7 cellular contexts compared by ENCODE assay signal in genomic region chr12:6946033-6946919, GRCh38. TPM values are rescaled to one million over a fixed set of nuclear protein-coding genes. Genes with fewer than 3 reads are reported as not detected.
DNase-seq lines count a peak whose midpoint lies in the region; ATAC-seq and TF ChIP-seq lines count a peak whose summit lies in the region.

No MANE protein-coding gene starts in this region.

- peaks cover 78 to 82% (median 82%) of the 10 kb centered on the region in 3 donors for H3K4me1 Mint-ChIP-seq in T-cell
- H3K4me1 Mint-ChIP-seq in naive thymus-derived CD4-positive, alpha-beta T cell: peaks cover 45 to 84% (median 72%) of the 10 kb centered on the region in 7 donors

- H3K4me3 Mint-ChIP-seq in T-cell: peak overlapping the region; percentile 77 to 91 (median 88)
- peak overlapping the region; percentile 88 to 100 (median 96) for H3K4me3 Mint-ChIP-seq in naive thymus-derived CD4-positive, alpha-beta T cell

- peak overlapping the region; percentile 99 for H3K9ac ChIP-seq in Loucy (ENCODE audit: low read depth, low read length, poor library complexity, severe bottlenecking)

- peaks cover 43% of the 10 kb centered on the region for H3K4me1 ChIP-seq in Loucy (ENCODE audit: insufficient read depth, low read length, poor library complexity, severe bottlenecking)
- H3K4me1 ChIP-seq in naive thymus-derived CD4-positive, alpha-beta T cell (ENCODE audit: control insufficient read depth in 2 of 2, insufficient read depth in 2 of 2, low read length in 2 of 2): peaks cover 67 to 71% of the 10 kb centered on the region in 2 donors

- no peak for TF ChIP-seq CTCF in Loucy (conservative IDR thresholded peaks at IDR 0.05; ENCODE audit: low read length)

- CTCF ChIA-PET in T-cell (lab: Charles Lee): interaction anchor here (0.5 to 8.2 kb wide), 9 partner anchors 13 to 412 kb away, joined by 3 to 126 read pairs (median 6); partner anchors contain the start of gene SPSB2 (in 1 of the 2)
- CTCF ChIA-PET in naive thymus-derived CD4-positive, alpha-beta T cell (lab: Charles Lee): interaction anchor here (0.7 to 11.7 kb wide), 12 partner anchors 8 to 164 kb away, joined by 3 to 460 read pairs (median 6); partner anchors contain the start of gene C1RL

- peak overlapping the region; percentile 95 for H3K27ac ChIP-seq in naive thymus-derived CD4-positive, alpha-beta T cell (ENCODE audit: low read depth, low read length)

- intact Hi-C loops in naive thymus-derived CD4-positive, alpha-beta T cell (cut with micrococcal nuclease): no loop called here

- no peak overlapping the region for H2AFZ ChIP-seq in Loucy (ENCODE audit: low read length)

- DNase-seq in T-cell: peak in 20 of 34 experiments; percentile 31 to 64 (median 48)
- DNase-seq in ecto neural progenitor cell (ENCODE audit: low spot score): peak; percentile 87
- DNase-seq in naive thymus-derived CD4-positive, alpha-beta T cell: peak in 7 of 9 donors; percentile 42 to 75 (median 56)
- no peak for DNase-seq in MG63
- no peak for DNase-seq in NCI-H1694 (lab: John Stamatoyannopoulos, UW)

- no peaks in the 10 kb centered on the region for H3K9me3 Mint-ChIP-seq in T-cell
- H3K9me3 Mint-ChIP-seq in naive thymus-derived CD4-positive, alpha-beta T cell: peaks cover 0 to 7% (median 0%) of the 10 kb centered on the region in 11 donors

- peak overlapping the region; percentile 91 for H3K4me2 ChIP-seq in Loucy (ENCODE audit: low read depth, low read length, poor library complexity, severe bottlenecking)

- ATAC-seq in GM19043 (IDR thresholded peaks at IDR 0.05; ENCODE audit: low read depth, unreplicated experiment): peak; percentile 25
- ATAC-seq in T-cell (replicated peaks in 1 of 4): peak; percentile 6 to 14 (median 11)
- ATAC-seq in naive thymus-derived CD4-positive, alpha-beta T cell: peak; percentile 2

- peak overlapping the region; percentile 89 for H3K4me3 ChIP-seq in Loucy (ENCODE audit: low read length, poor library complexity, severe bottlenecking)
- peak overlapping the region; percentile 94 for H3K4me3 ChIP-seq in naive thymus-derived CD4-positive, alpha-beta T cell (ENCODE audit: low read length)
- no peak overlapping the region for H3K4me3 ChIP-seq in MG63

- no peaks in the 10 kb centered on the region for H3K36me3 Mint-ChIP-seq in T-cell
- peaks cover 0 to 8% (median 0%) of the 10 kb centered on the region in 5 donors for H3K36me3 Mint-ChIP-seq in naive thymus-derived CD4-positive, alpha-beta T cell

- peaks cover 39% of the 10 kb centered on the region for H3K79me2 ChIP-seq in Loucy (ENCODE audit: insufficient read depth, low read length)

- no peaks in the 10 kb centered on the region for H3K36me3 ChIP-seq in Loucy (ENCODE audit: insufficient read depth, low read length)
- H3K36me3 ChIP-seq in naive thymus-derived CD4-positive, alpha-beta T cell (ENCODE audit: control insufficient read depth in 2 of 3, insufficient read depth in 3 of 3, low read length in 3 of 3): peaks cover 0 to 5% (median 0%) of the 10 kb centered on the region in 3 experiments
- H3K36me3 ChIP-seq in MG63: peaks cover 10% of the 10 kb centered on the region

- H3K9me3 ChIP-seq in Loucy (ENCODE audit: insufficient read depth, low read depth, low read length) (no peaks in the 10 kb centered on the region), MG63 (no peaks in the 10 kb centered on the region)
- no peaks in the 10 kb centered on the region for H3K9me3 ChIP-seq in naive thymus-derived CD4-positive, alpha-beta T cell (ENCODE audit: control insufficient read depth in 2 of 3, low read length in 3 of 3)

- H3K27me3 ChIP-seq in Loucy (ENCODE audit: insufficient read depth, low read length, poor library complexity, severe bottlenecking) (no peaks in the 10 kb centered on the region), MG63 (no peaks in the 10 kb centered on the region)
- no peaks in the 10 kb centered on the region for H3K27me3 ChIP-seq in naive thymus-derived CD4-positive, alpha-beta T cell (ENCODE audit: control insufficient read depth in 2 of 2, insufficient read depth in 2 of 2, low read length in 2 of 2)

- peaks cover 6% of the 10 kb centered on the region for H4K20me1 ChIP-seq in Loucy (ENCODE audit: insufficient read depth, low read length, poor library complexity, severe bottlenecking)

- H3F3A ChIP-seq in Loucy (ENCODE audit: low read depth): peaks cover 10% of the 10 kb centered on the region

- no peaks in the 10 kb centered on the region for H3K27me3 Mint-ChIP-seq in T-cell
- H3K27me3 Mint-ChIP-seq in naive thymus-derived CD4-positive, alpha-beta T cell: no peaks in the 10 kb centered on the region

- H3K27ac Mint-ChIP-seq in T-cell: peak overlapping the region; percentile 97 to 100
- peak overlapping the region; percentile 95 to 100 (median 98) for H3K27ac Mint-ChIP-seq in naive thymus-derived CD4-positive, alpha-beta T cell

- H3K9me2 ChIP-seq in Loucy (replicated peaks; ENCODE audit: low read depth, low read length): no peaks in the 10 kb centered on the region

- POLR2A ChIA-PET in T-cell (lab: Charles Lee): interaction anchor here (0.5 to 3.2 kb wide), 4 partner anchors 11 to 41 kb away, joined by 3 to 22 read pairs (median 3); no protein-coding TSS in a partner anchor
- POLR2A ChIA-PET in naive thymus-derived CD4-positive, alpha-beta T cell (lab: Charles Lee): interaction anchor here (0.8 to 21.6 kb wide), 13 partner anchors 14 to 499 kb away, joined by 3 to 1270 read pairs (median 38); partner anchors contain the start of genes ATN1, C1RL, CDCA3 and EMG1

RNA-seq across cellular contexts. Expression of gene C12orf57, which starts 2.5 kb away (rescaled TPM):
- 100 to 1,000 TPM; 256 to 466 (median 412) TPM for total RNA-seq in T-cell
- total RNA-seq in naive thymus-derived CD4-positive, alpha-beta T cell: 100 to 1,000 TPM; 148 to 592 (median 362) TPM
- polyA plus RNA-seq in naive thymus-derived CD4-positive, alpha-beta T cell: 100 to 1,000 TPM; 394 to 401 TPM
- 136 and 311 TPM in 2 replicates for total RNA-seq in MG63 (2014; rRNA removed; shearing (Covaris generic); ENCODE audit: low replicate concordance)

RNA-seq across cellular contexts. Expression of gene RNU7-1, which starts 2.7 kb away (rescaled TPM):
- not detected for total RNA-seq in T-cell
- not detected for total RNA-seq in naive thymus-derived CD4-positive, alpha-beta T cell
- polyA plus RNA-seq in naive thymus-derived CD4-positive, alpha-beta T cell: not detected
- not detected in 2 replicates for total RNA-seq in MG63 (2014; rRNA removed; shearing (Covaris generic); ENCODE audit: low replicate concordance)

RNA-seq across cellular contexts. Expression of gene PTPN6, which starts 4.9 kb away (rescaled TPM):
- total RNA-seq in T-cell: 100 to 1,000 TPM; 176 to 237 (median 224) TPM
- 100 to 1,000 TPM; 141 to 390 (median 242) TPM for total RNA-seq in naive thymus-derived CD4-positive, alpha-beta T cell
- polyA plus RNA-seq in naive thymus-derived CD4-positive, alpha-beta T cell: 100 to 1,000 TPM; 210 to 387 TPM
- not detected in 2 replicates for total RNA-seq in MG63 (2014; rRNA removed; shearing (Covaris generic); ENCODE audit: low replicate concordance)

RNA-seq across cellular contexts. Expression of gene ATN1, which starts 18.5 kb away (rescaled TPM):
- 10 to 100 TPM; 34.7 to 44.3 (median 41.7) TPM for total RNA-seq in T-cell
- 10 to 100 TPM; 29.5 to 42.2 (median 34.4) TPM for total RNA-seq in naive thymus-derived CD4-positive, alpha-beta T cell
- 1 to 10 TPM in 1 of 2 donors, under 1 TPM in 1; 0.95 to 2.0 TPM for polyA plus RNA-seq in naive thymus-derived CD4-positive, alpha-beta T cell
- total RNA-seq in MG63 (2014; rRNA removed; shearing (Covaris generic); ENCODE audit: low replicate concordance): 2.8 and 5.0 TPM in 2 replicates

RNA-seq across cellular contexts. Expression of gene PHB2, which starts 24.2 kb away (rescaled TPM):
- 100 to 1,000 TPM; 144 to 168 (median 154) TPM for total RNA-seq in T-cell
- total RNA-seq in naive thymus-derived CD4-positive, alpha-beta T cell: 100 to 1,000 TPM; 132 to 209 (median 146) TPM
- 100 to 1,000 TPM; 113 to 121 TPM for polyA plus RNA-seq in naive thymus-derived CD4-positive, alpha-beta T cell
- total RNA-seq in MG63 (2014; rRNA removed; shearing (Covaris generic); ENCODE audit: low replicate concordance): 349 and 524 TPM in 2 replicates

Comparison
In these comparisons a context has a peak if more than half of its experiments do, and no peak if none do; other contexts are left out.
1. DNase-seq: peak in T-cell (20 of 34), ecto neural progenitor cell (single experiment) and naive thymus-derived CD4-positive, alpha-beta T cell (7 of 9); none in MG63 (single experiment) and NCI-H1694 (single experiment).
2. RNA of gene PTPN6, which starts 4.9 kb away (total RNA-seq): 141 to 390 TPM in naive thymus-derived CD4-positive, alpha-beta T cell and 176 to 237 TPM in T-cell; not detected in MG63; every median in the first group is over 100 times any median in the second.
3. Peak in every context shown above with its lines, with median percentiles within 50 percentile points of each other: ATAC-seq.